ENCODE assay signal across 13 cellular contexts in the genomic region with DNA sequence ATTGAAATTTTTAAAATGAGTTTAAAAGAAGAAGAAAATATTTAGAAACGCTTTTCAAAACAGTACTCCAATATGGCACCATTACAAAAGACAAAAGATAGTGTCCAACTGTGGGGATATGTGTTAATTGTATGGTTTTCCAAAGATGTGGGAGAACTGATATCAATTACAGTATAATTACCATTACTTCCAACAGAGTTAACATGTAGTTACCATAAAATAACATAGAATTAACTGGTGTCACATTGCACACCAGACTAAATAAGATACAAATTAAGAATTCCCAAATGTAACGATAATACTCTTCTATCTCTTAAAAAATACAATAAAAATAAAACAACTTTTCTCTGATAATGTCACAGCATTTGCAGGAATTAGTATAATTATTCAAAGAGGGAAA.
DNase-seq lines count a peak whose midpoint lies in the region; ATAC-seq and TF ChIP-seq lines count a peak whose summit lies in the region.
"Had no signal": no experiment of that assay in that cellular context is flagged by ENCODE, and none has a peak within 500 bp of the region (broad histone marks: within the 10 kb centered on the region; RNA-seq: fewer than 3 reads in every experiment).

No MANE protein-coding gene starts in this region.

- WGBS in smooth muscle cell (ENCODE audit: low lambda C conversion rate) = 97% methylated on average over 2 of the region's 2 CpGs

- CTCF ChIA-PET in HEK293 (lab: Yijun Ruan, JAX) = interaction anchor here (1.5 kb wide), 1 partner anchor 14 kb away, joined by 4 read pairs; no protein-coding TSS in a partner anchor

- H3K27ac ChIP-seq in HEK293 (ENCODE audit: extremely low read depth, low read depth, low read length) = no peak overlapping the region
- no peak overlapping the region for H3K27ac ChIP-seq in smooth muscle cell (ENCODE audit: low read depth)

- no peak for ATAC-seq in HG03135 (IDR thresholded peaks at IDR 0.05; ENCODE audit: unreplicated experiment)

- peaks cover 18% of the 10 kb centered on the region for H3F3A ChIP-seq in smooth muscle cell (ENCODE audit: low read depth)

- no peak overlapping the region for H2AFZ ChIP-seq in smooth muscle cell (ENCODE audit: low read depth)

- no peaks in the 10 kb centered on the region for H3K79me2 ChIP-seq in smooth muscle cell (ENCODE audit: low read depth)

- no peaks in the 10 kb centered on the region for H3K9me3 ChIP-seq in HEK293 (ENCODE audit: control insufficient read depth, insufficient read depth, low read depth, low read length)
- no peaks in the 10 kb centered on the region for H3K9me3 ChIP-seq in smooth muscle cell (replicated peaks; ENCODE audit: low read depth)
- H3K9me3 ChIP-seq: Caco-2 had no signal

- no peak overlapping the region for H3K9ac ChIP-seq in smooth muscle cell (ENCODE audit: low read depth)

- TF ChIP-seq CTCF in HEK293 (tag by site-specific recombination; IDR thresholded peaks at IDR 0.05) (no peak), smooth muscle cell (IDR thresholded peaks at IDR 0.05; ENCODE audit: borderline replicate concordance, insufficient read depth, poor library complexity, severe bottlenecking) (no peak)

- no peaks in the 10 kb centered on the region for H4K20me1 ChIP-seq in smooth muscle cell (ENCODE audit: low read depth)

- POLR2A ChIA-PET in HEK293 (lab: Yijun Ruan, JAX) = no interaction called here

- H3K4me1 ChIP-seq in HEK293 (ENCODE audit: control insufficient read depth, insufficient read depth, low read length) = no peaks in the 10 kb centered on the region
- H3K4me1 ChIP-seq in smooth muscle cell (ENCODE audit: low read depth) = peaks cover 36% of the 10 kb centered on the region
- H3K4me1 ChIP-seq: Caco-2 had no signal

- H3K27me3 ChIP-seq in smooth muscle cell (ENCODE audit: low read depth) = no peaks in the 10 kb centered on the region

- no peaks in the 10 kb centered on the region for H3K36me3 ChIP-seq in HEK293 (ENCODE audit: control insufficient read depth in 2 of 2, insufficient read depth in 1 of 2, low read length in 2 of 2)
- H3K36me3 ChIP-seq in smooth muscle cell (ENCODE audit: low read depth) = no peaks in the 10 kb centered on the region

- H3K4me2 ChIP-seq in smooth muscle cell = peak overlapping the region; percentile 44

- H3K4me3 ChIP-seq in HEK293 (ENCODE audit: low read depth, low read length) = no peak overlapping the region
- no peak overlapping the region for H3K4me3 ChIP-seq in smooth muscle cell

- DNase-seq in COR-L47 (lab: John Stamatoyannopoulos, UW) = peak; percentile 17
- DNase-seq in NCI-H69 (lab: John Stamatoyannopoulos, UW) = peak; percentile 89
- no peak for DNase-seq in smooth muscle cell (lab: John Stamatoyannopoulos, UW; ENCODE audit: unreplicated experiment)
- no peak for DNase-seq in stimulated activated naive CD4-positive, alpha-beta T cell (lab: John Stamatoyannopoulos, UW)
- DNase-seq: C1 segment of cervical spinal cord; Caco-2; CD4-positive, alpha-beta memory T cell; DMS153; DND-41; GOT3; HCEC 1CT had no signal

TF ChIP-seq in HEK293, 187 proteins besides CTCF, POLR2A, EP300 and RAD21:
- TF ChIP-seq KLF10 (tag by site-specific recombination; IDR thresholded peaks at IDR 0.05) (no peak), SP7 (tag by site-specific recombination; IDR thresholded peaks at IDR 0.05) (peak; percentile 95)

Comparison
In these comparisons a context has a peak if more than half of its experiments do, and no peak if none do; other contexts are left out.
1. DNase-seq: peak in COR-L47 (single experiment) and NCI-H69 (single experiment); none in smooth muscle cell (single experiment) and stimulated activated naive CD4-positive, alpha-beta T cell (0 of 6).